21 cellular contexts compared by ENCODE assay signal in the genomic region with DNA sequence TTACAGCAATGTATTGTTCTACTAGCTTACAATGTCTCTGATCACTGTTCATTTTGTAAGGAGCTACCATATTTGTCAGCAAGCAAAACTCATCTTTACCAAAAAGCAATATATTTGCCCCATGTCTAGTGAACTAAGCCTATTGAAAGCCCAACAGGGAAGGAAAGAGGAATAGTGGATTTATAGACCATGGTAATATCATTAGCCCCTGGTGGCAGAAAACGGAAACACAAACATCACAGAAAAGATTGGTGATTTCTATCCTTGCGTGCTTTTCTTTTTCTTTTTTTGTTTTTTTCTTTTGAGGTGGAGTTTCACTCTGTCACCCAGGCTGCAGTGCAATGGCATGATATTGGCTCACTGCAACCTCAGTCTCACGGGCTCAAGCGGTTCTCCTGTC.
A peak's percentile ranks its signal among the peaks of the same experiment; 100 is the strongest.
DNase-seq lines count a peak whose midpoint lies in the region; ATAC-seq and TF ChIP-seq lines count a peak whose summit lies in the region.
"Had no signal": no experiment of that assay in that cellular context is flagged by ENCODE, and none has a peak within 500 bp of the region (broad histone marks: within the 10 kb centered on the region; RNA-seq: fewer than 3 reads in every experiment).

No MANE protein-coding gene starts in this region.

- H3K9me3 ChIP-seq in left ventricle myocardium inferior (replicated peaks) = no peaks in the 10 kb centered on the region
- H3K9me3 ChIP-seq: thyroid gland had no signal

- peaks cover 14% of the 10 kb centered on the region for H3K27me3 Mint-ChIP-seq in nephron progenitor cell (ENCODE audit: low read depth, poor library complexity)
- no peaks in the 10 kb centered on the region for H3K27me3 Mint-ChIP-seq in activated T-helper 17 cell treated with anti-CD3 and anti-CD28 coated beads, Interleukin-2, amount 50 U/mL, for 72 hours
- H3K27me3 Mint-ChIP-seq: activated naive CD8-positive, alpha-beta T cell treated with anti-CD3 and anti-CD28 coated beads, Interleukin-2, amount 10 ng/mL, durations not matched to agents 7 days and 5 days; IgD-negative memory B cell; natural killer cell treated with Interleukin-12 subunit alpha and Interleukin-12 subunit beta and Interleukin-15 and Interleukin-18, amount 100 ng/mL, for 72 hours had no signal

- no peaks in the 10 kb centered on the region for H3K4me1 Mint-ChIP-seq in nephron progenitor cell
- H3K4me1 Mint-ChIP-seq in activated T-helper 17 cell treated with anti-CD3 and anti-CD28 coated beads, Interleukin-2, amount 50 U/mL, for 72 hours = peaks cover 4% of the 10 kb centered on the region
- H3K4me1 Mint-ChIP-seq: activated naive CD8-positive, alpha-beta T cell treated with anti-CD3 and anti-CD28 coated beads, Interleukin-2, amount 10 ng/mL, durations not matched to agents 7 days and 5 days; IgD-negative memory B cell had no signal

- H3K4me3 ChIP-seq in left ventricle myocardium inferior = no peak overlapping the region
- H3K4me3 ChIP-seq: skin epidermis, thyroid gland had no signal

- no peaks in the 10 kb centered on the region for H3K36me3 ChIP-seq in left ventricle myocardium inferior
- H3K36me3 ChIP-seq: thyroid gland had no signal

- peaks cover 18% of the 10 kb centered on the region for H3K27me3 ChIP-seq in left ventricle myocardium inferior (ENCODE audit: low read depth)
- H3K27me3 ChIP-seq: thyroid gland had no signal

- no peak for ATAC-seq in activated T-helper 17 cell treated with anti-CD3 and anti-CD28 coated beads, Interleukin-2, amount 50 U/mL, for 72 hours (replicated peaks)
- ATAC-seq: left cardiac atrium; natural killer cell treated with Interleukin-12 subunit alpha and Interleukin-12 subunit beta and Interleukin-15 and Interleukin-18, amount 100 ng/mL, for 72 hours; stimulated activated naive CD8-positive, alpha-beta T cell treated with anti-CD3 and anti-CD28 coated beads, Interleukin-15, Interleukin-2, amounts not matched to agents 100 U/mL and 50 U/mL, for 24 hours had no signal

- no peak overlapping the region for H3K4me3 Mint-ChIP-seq in nephron progenitor cell
- no peak overlapping the region for H3K4me3 Mint-ChIP-seq in activated T-helper 17 cell treated with anti-CD3 and anti-CD28 coated beads, Interleukin-2, amount 50 U/mL, for 72 hours
- H3K4me3 Mint-ChIP-seq: activated naive CD8-positive, alpha-beta T cell treated with anti-CD3 and anti-CD28 coated beads, Interleukin-2, amount 10 ng/mL, durations not matched to agents 7 days and 5 days; brain; IgD-negative memory B cell; natural killer cell treated with Interleukin-12 subunit alpha and Interleukin-12 subunit beta and Interleukin-15 and Interleukin-18, amount 100 ng/mL, for 72 hours had no signal

- no peaks in the 10 kb centered on the region for H3K9me3 Mint-ChIP-seq in nephron progenitor cell
- H3K9me3 Mint-ChIP-seq in activated T-helper 17 cell treated with anti-CD3 and anti-CD28 coated beads, Interleukin-2, amount 50 U/mL, for 72 hours = peaks cover 8% of the 10 kb centered on the region
- H3K9me3 Mint-ChIP-seq: activated naive CD8-positive, alpha-beta T cell treated with anti-CD3 and anti-CD28 coated beads, Interleukin-2, amount 10 ng/mL, durations not matched to agents 7 days and 5 days had no signal

- DNase-seq in HT-29 (ENCODE audit: low spot score) = peak; percentile 33
- peak; percentile 9 for DNase-seq in RPMI7951 (ENCODE audit: low read depth)
- DNase-seq in nephron progenitor cell = no peak
- no peak for DNase-seq in HuH-7.5 (ENCODE audit: low spot score)
- no peak for DNase-seq in left ventricle myocardium inferior
- no peak for DNase-seq in AML-193 (lab: John Stamatoyannopoulos, UW)
- DNase-seq: activated CD4-positive, alpha-beta T cell treated with anti-CD3 and anti-CD28 coated beads for 4 hours; activated naive CD8-positive, alpha-beta T cell treated with anti-CD3 and anti-CD28 coated beads, Interleukin-2, amount 10 ng/mL, durations not matched to agents 7 days and 5 days; left cardiac atrium; midbrain; NCI-H1048; NCI-H1930; NCI-H345; stimulated activated naive CD8-positive, alpha-beta T cell treated with anti-CD3 and anti-CD28 coated beads, Interleukin-15, Interleukin-2, amounts not matched to agents 100 U/mL and 50 U/mL, for 24 hours; thyroid gland had no signal

- H3K27ac Mint-ChIP-seq in nephron progenitor cell = no peak overlapping the region
- H3K27ac Mint-ChIP-seq in activated T-helper 17 cell treated with anti-CD3 and anti-CD28 coated beads, Interleukin-2, amount 50 U/mL, for 72 hours = no peak overlapping the region
- H3K27ac Mint-ChIP-seq: activated naive CD8-positive, alpha-beta T cell treated with anti-CD3 and anti-CD28 coated beads, Interleukin-2, amount 10 ng/mL, durations not matched to agents 7 days and 5 days; brain; IgD-negative memory B cell; natural killer cell treated with Interleukin-12 subunit alpha and Interleukin-12 subunit beta and Interleukin-15 and Interleukin-18, amount 100 ng/mL, for 72 hours had no signal

- H3K36me3 Mint-ChIP-seq in nephron progenitor cell (ENCODE audit: low read depth) = no peaks in the 10 kb centered on the region
- no peaks in the 10 kb centered on the region for H3K36me3 Mint-ChIP-seq in activated T-helper 17 cell treated with anti-CD3 and anti-CD28 coated beads, Interleukin-2, amount 50 U/mL, for 72 hours (ENCODE audit: low read depth)
- H3K36me3 Mint-ChIP-seq: activated naive CD8-positive, alpha-beta T cell treated with anti-CD3 and anti-CD28 coated beads, Interleukin-2, amount 10 ng/mL, durations not matched to agents 7 days and 5 days; brain; IgD-negative memory B cell; natural killer cell treated with Interleukin-12 subunit alpha and Interleukin-12 subunit beta and Interleukin-15 and Interleukin-18, amount 100 ng/mL, for 72 hours had no signal

- TF ChIP-seq CTCF in C4-2B (conservative IDR thresholded peaks at IDR 0.05) (peak; percentile 26; the same call in 1 of the 2 replicates), nephron progenitor cell (IDR thresholded peaks at IDR 0.05) (peak; percentile 44), left ventricle myocardium inferior (IDR thresholded peaks at IDR 0.05; ENCODE audit: borderline replicate concordance) (no peak)

- H3K27ac ChIP-seq in C4-2B (no peak overlapping the region), left ventricle myocardium inferior (replicated peaks) (no peak overlapping the region)
- H3K27ac ChIP-seq: skin epidermis, thyroid gland had no signal

- intact Hi-C loops in left ventricle myocardium inferior (cut with micrococcal nuclease) = no loop called here

- no peaks in the 10 kb centered on the region for H3K4me1 ChIP-seq in left ventricle myocardium inferior
- H3K4me1 ChIP-seq: thyroid gland had no signal

Comparison
In these comparisons a context has a peak if more than half of its experiments do, and no peak if none do; other contexts are left out.
1. DNase-seq: peak in HT-29 (single experiment) and RPMI7951 (single experiment); none in nephron progenitor cell (single experiment), HuH-7.5 (single experiment), left ventricle myocardium inferior (single experiment) and AML-193 (0 of 2).